In genomic region chr18:78822886-78823285, GRCh38 we compare ENCODE assay signal across 7 cellular contexts.
"Had no signal": no experiment of that assay in that cellular context is flagged by ENCODE, and none has a peak within 500 bp of the region (broad histone marks: within the 10 kb centered on the region; RNA-seq: fewer than 3 reads in every experiment).

No MANE protein-coding gene starts in this region.

- DNase-seq: GM23248, GOT3, H7, HFFc6, IMR-90 had no signal

- H3K9ac ChIP-seq: GM23248 had no signal

- H3K4me3 ChIP-seq: GM23248, HAP-1 had no signal

- H3K27ac ChIP-seq: GM23248 had no signal

- H3K36me3 ChIP-seq: HAP-1 had no signal

- H3K27ac Mint-ChIP-seq: HFFc6 had no signal

- ATAC-seq: HCT116 had no signal

- H3K9me3 ChIP-seq: HAP-1 had no signal

- H3K4me3 Mint-ChIP-seq: HFFc6 had no signal
